11 cellular contexts compared by ENCODE assay signal in the genomic region with DNA sequence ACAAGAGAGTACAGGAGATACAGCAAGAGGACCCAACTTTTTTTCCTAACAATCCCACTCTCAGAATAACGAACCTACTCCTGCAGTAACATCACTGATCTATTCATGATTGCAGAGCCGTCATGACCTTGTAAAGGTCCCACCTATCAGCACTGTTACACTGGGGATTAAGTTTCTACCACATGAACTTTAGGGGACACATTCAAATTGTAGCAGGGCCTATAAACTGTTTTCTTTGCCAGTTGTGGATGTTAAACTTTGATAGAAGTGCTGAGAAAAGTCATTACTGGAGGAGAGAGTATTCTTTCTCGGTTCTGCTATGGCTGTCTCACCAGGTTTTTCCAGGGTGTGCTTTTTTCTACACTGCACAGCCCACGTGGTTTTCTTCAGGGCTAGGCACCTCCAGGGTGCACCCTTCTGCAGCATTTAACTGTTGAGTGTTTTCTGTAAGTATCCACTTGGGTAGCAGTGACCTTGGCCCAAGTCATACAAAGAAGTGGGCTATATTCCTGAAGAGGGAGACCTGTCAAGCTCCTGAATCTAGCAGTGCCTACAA.
DNase-seq lines count a peak whose midpoint lies in the region; ATAC-seq lines count a peak whose summit lies in the region.
"Had no signal": no experiment of that assay in that cellular context is flagged by ENCODE, and none has a peak within 500 bp of the region (broad histone marks: within the 10 kb centered on the region; RNA-seq: fewer than 3 reads in every experiment).

No MANE protein-coding gene starts in this region.

- no peaks in the 10 kb centered on the region for H3K4me1 ChIP-seq in trophoblast cell (ENCODE audit: control insufficient read depth in 1 of 2, insufficient read depth in 2 of 2, low read length in 2 of 2)
- H3K4me1 ChIP-seq: adrenal gland, testis had no signal

- H2BK12ac ChIP-seq in trophoblast cell (ENCODE audit: low read length), result no peak overlapping the region

- no peak overlapping the region for H3K18ac ChIP-seq in trophoblast cell (ENCODE audit: low read length)

- CTCF ChIA-PET in activated CD4-positive, alpha-beta T cell treated with anti-CD3 and anti-CD28 coated beads for 36 hours (lab: Charles Lee), result interaction anchor here (1.3 kb wide), 1 partner anchor 23 kb away, joined by 4 read pairs; no protein-coding TSS in a partner anchor

- H3K36me3 Mint-ChIP-seq in activated CD4-positive, alpha-beta T cell treated with anti-CD3 and anti-CD28 coated beads for 36 hours (ENCODE audit: low read depth), result peaks cover 3% of the 10 kb centered on the region

- H3K9me3 Mint-ChIP-seq in activated CD4-positive, alpha-beta T cell treated with anti-CD3 and anti-CD28 coated beads for 36 hours (ENCODE audit: low read depth), result peaks cover 4% of the 10 kb centered on the region

- H4K91ac ChIP-seq in trophoblast cell (ENCODE audit: low read depth, low read length), result no peak overlapping the region

- peaks cover 36% of the 10 kb centered on the region for H3K4me1 Mint-ChIP-seq in activated CD4-positive, alpha-beta T cell treated with anti-CD3 and anti-CD28 coated beads for 36 hours

- H4K8ac ChIP-seq in trophoblast cell (ENCODE audit: low read depth, low read length), result no peak overlapping the region

- no peak overlapping the region for H2AFZ ChIP-seq in trophoblast cell (ENCODE audit: insufficient read depth, low read length, poor library complexity)

- no peak overlapping the region for H3K4me2 ChIP-seq in trophoblast cell (ENCODE audit: low read length)

- H3K27ac Mint-ChIP-seq in activated CD4-positive, alpha-beta T cell treated with anti-CD3 and anti-CD28 coated beads for 36 hours, result peak overlapping the region; percentile 20

- no peak overlapping the region for H3K4me3 Mint-ChIP-seq in activated CD4-positive, alpha-beta T cell treated with anti-CD3 and anti-CD28 coated beads for 36 hours

- H3K27ac ChIP-seq in trophoblast cell (ENCODE audit: low read depth, low read length), result no peak overlapping the region
- H3K27ac ChIP-seq: adrenal gland, testis had no signal

- no peaks in the 10 kb centered on the region for H3K9me3 ChIP-seq in trophoblast cell (ENCODE audit: insufficient read depth, low read depth, low read length)
- H3K9me3 ChIP-seq: testis had no signal

- H2BK120ac ChIP-seq in trophoblast cell (ENCODE audit: insufficient read depth, low read length, poor library complexity), result no peak overlapping the region

- ATAC-seq in activated CD4-positive, alpha-beta T cell treated with anti-CD3 and anti-CD28 coated beads for 36 hours, result peak; percentile 94
- ATAC-seq in GM19397 (IDR thresholded peaks at IDR 0.05; ENCODE audit: unreplicated experiment), result peak; percentile 72
- ATAC-seq in HG03025 (IDR thresholded peaks at IDR 0.05; ENCODE audit: low FRiP score, unreplicated experiment), result peak; percentile 93
- ATAC-seq in GM21825 (IDR thresholded peaks at IDR 0.05; ENCODE audit: unreplicated experiment), result no peak

- H4K12ac ChIP-seq in trophoblast cell (ENCODE audit: low read depth, low read length), result no peak overlapping the region

- no peaks in the 10 kb centered on the region for H3K79me1 ChIP-seq in trophoblast cell (ENCODE audit: low read length)

- no peak overlapping the region for H2BK5ac ChIP-seq in trophoblast cell (ENCODE audit: low read depth, low read length, poor library complexity)

- DNase-seq in activated CD4-positive, alpha-beta T cell treated with anti-CD3 and anti-CD28 coated beads for 36 hours, result peak; percentile 65
- DNase-seq in activated CD4-positive, alpha-beta T cell treated with anti-CD3 and anti-CD28 coated beads for 1 hour, result no peak
- peak; percentile 38 for DNase-seq in activated naive CD4-positive, alpha-beta T cell treated with anti-CD3 and anti-CD28 coated beads, Interleukin-2, amount 50 U/mL, for 16 hours
- DNase-seq in H4 (ENCODE audit: low spot score) (no peak), trophoblast cell (no peak)
- DNase-seq: adrenal gland, NCI-H187 treated with DMSO at 0.1 percent for 48 hours, testis had no signal

- H3K23ac ChIP-seq in trophoblast cell (ENCODE audit: low read length), result no peak overlapping the region

- POLR2A ChIA-PET in activated CD4-positive, alpha-beta T cell treated with anti-CD3 and anti-CD28 coated beads for 36 hours (lab: Charles Lee), result no interaction called here

- no peak overlapping the region for H3K14ac ChIP-seq in trophoblast cell (ENCODE audit: low read length)

- no peaks in the 10 kb centered on the region for H3K36me3 ChIP-seq in trophoblast cell (ENCODE audit: control insufficient read depth in 1 of 2, insufficient read depth in 2 of 2, low read length in 2 of 2)
- H3K36me3 ChIP-seq: adrenal gland had no signal

- no peak overlapping the region for H3K4ac ChIP-seq in trophoblast cell (ENCODE audit: low read depth, low read length)

- H2AK5ac ChIP-seq in trophoblast cell (ENCODE audit: low read length), result no peak overlapping the region

- no peak overlapping the region for H3K9ac ChIP-seq in trophoblast cell (ENCODE audit: low read length)

- H3K79me2 ChIP-seq in trophoblast cell (ENCODE audit: control insufficient read depth, insufficient read depth, low read length, poor library complexity), result no peaks in the 10 kb centered on the region

- WGBS in trophoblast cell (ENCODE audit: extremely low coverage, insufficient coverage, insufficient read length), result no CpG with 5 or more reads among the region's 4 CpGs

- intact Hi-C loops in activated CD4-positive, alpha-beta T cell treated with anti-CD3 and anti-CD28 coated beads for 36 hours (cut with DNase I, micrococcal nuclease), result loop anchor here (1.0 to 10.0 kb wide), 4 partner anchors 8 to 768 kb away; no protein-coding TSS in a partner anchor

- H3K27me3 ChIP-seq in trophoblast cell (ENCODE audit: insufficient read depth, low read length), result no peaks in the 10 kb centered on the region
- H3K27me3 ChIP-seq: adrenal gland, testis had no signal

- H3K27me3 Mint-ChIP-seq in activated CD4-positive, alpha-beta T cell treated with anti-CD3 and anti-CD28 coated beads for 36 hours, result no peaks in the 10 kb centered on the region

- H3K4me3 ChIP-seq in trophoblast cell (ENCODE audit: low read depth, low read length), result no peak overlapping the region
- H3K4me3 ChIP-seq: adrenal gland, testis had no signal

Comparison
In these comparisons a context has a peak if more than half of its experiments do, and no peak if none do; other contexts are left out.
1. DNase-seq: peak in activated CD4-positive, alpha-beta T cell treated with anti-CD3 and anti-CD28 coated beads for 36 hours (single experiment) and activated naive CD4-positive, alpha-beta T cell treated with anti-CD3 and anti-CD28 coated beads, Interleukin-2, amount 50 U/mL, for 16 hours (single experiment); none in activated CD4-positive, alpha-beta T cell treated with anti-CD3 and anti-CD28 coated beads for 1 hour (single experiment), H4 (single experiment) and trophoblast cell (0 of 2).